ENCODE assay signal across 1 cellular context in the genomic region with DNA sequence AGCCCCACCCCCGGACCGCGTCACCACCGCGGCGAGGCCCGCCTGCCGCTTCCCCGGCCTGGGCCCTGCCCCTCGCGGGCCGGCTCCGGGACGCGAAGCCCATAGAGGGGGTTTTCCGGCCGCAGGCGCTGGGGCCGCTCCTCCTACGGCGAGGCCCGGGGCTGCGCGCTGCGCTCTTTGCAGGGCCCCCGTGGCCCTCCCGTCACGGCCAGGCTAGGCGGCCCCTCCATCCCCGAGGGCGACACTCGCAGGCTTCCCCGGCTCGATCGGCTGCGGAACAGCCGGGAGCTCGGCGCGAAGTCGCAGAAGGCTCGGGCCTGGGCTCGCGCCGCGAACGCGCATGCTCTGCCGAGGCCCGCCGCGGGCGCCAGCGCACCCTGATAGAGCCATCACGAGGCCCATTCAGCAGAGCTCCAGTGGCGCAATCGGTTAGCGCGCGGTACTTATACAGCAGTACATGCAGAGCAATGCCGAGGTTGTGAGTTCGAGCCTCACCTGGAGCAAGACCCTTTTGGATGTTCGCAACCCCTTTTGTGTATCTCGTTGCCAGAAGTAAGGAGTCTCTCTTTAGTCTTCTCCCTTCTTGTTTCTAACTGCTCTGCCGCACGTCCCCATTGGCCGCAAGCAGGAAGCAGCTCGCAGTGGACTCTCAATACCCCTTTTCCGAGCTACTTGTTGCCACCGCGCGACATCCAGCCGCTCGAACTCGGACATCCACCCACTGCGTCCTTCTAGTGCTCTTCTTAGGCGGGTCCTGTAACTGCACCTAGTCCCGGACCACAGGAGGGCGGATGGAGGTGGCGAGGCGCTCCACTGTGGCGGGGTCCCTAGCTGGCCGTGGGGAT.
A peak's percentile ranks its signal among the peaks of the same experiment; 100 is the strongest.
TF ChIP-seq lines count a peak whose summit lies in the region.

No MANE protein-coding gene starts in this region.

TF ChIP-seq in HepG2, 621 proteins besides CTCF, POLR2A, EP300 and RAD21 (continued from another document and continues in another):
- TF ChIP-seq, protein P1, sequence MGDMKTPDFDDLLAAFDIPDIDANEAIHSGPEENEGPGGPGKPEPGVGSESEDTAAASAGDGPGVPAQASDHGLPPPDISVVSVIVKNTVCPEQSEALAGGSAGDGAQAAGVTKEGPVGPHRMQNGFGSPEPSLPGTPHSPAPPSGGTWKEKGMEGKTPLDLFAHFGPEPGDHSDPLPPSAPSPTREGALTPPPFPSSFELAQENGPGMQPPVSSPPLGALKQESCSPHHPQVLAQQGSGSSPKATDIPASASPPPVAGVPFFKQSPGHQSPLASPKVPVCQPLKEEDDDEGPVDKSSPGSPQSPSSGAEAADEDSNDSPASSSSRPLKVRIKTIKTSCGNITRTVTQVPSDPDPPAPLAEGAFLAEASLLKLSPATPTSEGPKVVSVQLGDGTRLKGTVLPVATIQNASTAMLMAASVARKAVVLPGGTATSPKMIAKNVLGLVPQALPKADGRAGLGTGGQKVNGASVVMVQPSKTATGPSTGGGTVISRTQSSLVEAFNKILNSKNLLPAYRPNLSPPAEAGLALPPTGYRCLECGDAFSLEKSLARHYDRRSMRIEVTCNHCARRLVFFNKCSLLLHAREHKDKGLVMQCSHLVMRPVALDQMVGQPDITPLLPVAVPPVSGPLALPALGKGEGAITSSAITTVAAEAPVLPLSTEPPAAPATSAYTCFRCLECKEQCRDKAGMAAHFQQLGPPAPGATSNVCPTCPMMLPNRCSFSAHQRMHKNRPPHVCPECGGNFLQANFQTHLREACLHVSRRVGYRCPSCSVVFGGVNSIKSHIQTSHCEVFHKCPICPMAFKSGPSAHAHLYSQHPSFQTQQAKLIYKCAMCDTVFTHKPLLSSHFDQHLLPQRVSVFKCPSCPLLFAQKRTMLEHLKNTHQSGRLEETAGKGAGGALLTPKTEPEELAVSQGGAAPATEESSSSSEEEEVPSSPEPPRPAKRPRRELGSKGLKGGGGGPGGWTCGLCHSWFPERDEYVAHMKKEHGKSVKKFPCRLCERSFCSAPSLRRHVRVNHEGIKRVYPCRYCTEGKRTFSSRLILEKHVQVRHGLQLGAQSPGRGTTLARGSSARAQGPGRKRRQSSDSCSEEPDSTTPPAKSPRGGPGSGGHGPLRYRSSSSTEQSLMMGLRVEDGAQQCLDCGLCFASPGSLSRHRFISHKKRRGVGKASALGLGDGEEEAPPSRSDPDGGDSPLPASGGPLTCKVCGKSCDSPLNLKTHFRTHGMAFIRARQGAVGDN (CRISPR knock-in tag; IDR thresholded peaks at IDR 0.05): peak; percentile 95
- TF ChIP-seq, protein P2, sequence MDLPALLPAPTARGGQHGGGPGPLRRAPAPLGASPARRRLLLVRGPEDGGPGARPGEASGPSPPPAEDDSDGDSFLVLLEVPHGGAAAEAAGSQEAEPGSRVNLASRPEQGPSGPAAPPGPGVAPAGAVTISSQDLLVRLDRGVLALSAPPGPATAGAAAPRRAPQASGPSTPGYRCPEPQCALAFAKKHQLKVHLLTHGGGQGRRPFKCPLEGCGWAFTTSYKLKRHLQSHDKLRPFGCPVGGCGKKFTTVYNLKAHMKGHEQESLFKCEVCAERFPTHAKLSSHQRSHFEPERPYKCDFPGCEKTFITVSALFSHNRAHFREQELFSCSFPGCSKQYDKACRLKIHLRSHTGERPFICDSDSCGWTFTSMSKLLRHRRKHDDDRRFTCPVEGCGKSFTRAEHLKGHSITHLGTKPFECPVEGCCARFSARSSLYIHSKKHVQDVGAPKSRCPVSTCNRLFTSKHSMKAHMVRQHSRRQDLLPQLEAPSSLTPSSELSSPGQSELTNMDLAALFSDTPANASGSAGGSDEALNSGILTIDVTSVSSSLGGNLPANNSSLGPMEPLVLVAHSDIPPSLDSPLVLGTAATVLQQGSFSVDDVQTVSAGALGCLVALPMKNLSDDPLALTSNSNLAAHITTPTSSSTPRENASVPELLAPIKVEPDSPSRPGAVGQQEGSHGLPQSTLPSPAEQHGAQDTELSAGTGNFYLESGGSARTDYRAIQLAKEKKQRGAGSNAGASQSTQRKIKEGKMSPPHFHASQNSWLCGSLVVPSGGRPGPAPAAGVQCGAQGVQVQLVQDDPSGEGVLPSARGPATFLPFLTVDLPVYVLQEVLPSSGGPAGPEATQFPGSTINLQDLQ (CRISPR knock-in tag; IDR thresholded peaks at IDR 0.05): peak; percentile 95; the same call in 1 of the 2 replicates
- TF ChIP-seq, protein P3, sequence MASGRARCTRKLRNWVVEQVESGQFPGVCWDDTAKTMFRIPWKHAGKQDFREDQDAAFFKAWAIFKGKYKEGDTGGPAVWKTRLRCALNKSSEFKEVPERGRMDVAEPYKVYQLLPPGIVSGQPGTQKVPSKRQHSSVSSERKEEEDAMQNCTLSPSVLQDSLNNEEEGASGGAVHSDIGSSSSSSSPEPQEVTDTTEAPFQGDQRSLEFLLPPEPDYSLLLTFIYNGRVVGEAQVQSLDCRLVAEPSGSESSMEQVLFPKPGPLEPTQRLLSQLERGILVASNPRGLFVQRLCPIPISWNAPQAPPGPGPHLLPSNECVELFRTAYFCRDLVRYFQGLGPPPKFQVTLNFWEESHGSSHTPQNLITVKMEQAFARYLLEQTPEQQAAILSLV (CRISPR knock-in tag; IDR thresholded peaks at IDR 0.05; ENCODE audit: borderline replicate concordance): peak; percentile 98
- peak; percentile 95 for TF ChIP-seq ZNF253 (CRISPR knock-in tag; IDR thresholded peaks at IDR 0.05; ENCODE audit: borderline replicate concordance)
- TF ChIP-seq NFE2 (CRISPR knock-in tag; IDR thresholded peaks at IDR 0.05): no peak
- no peak for TF ChIP-seq ZNF572 (CRISPR knock-in tag; IDR thresholded peaks at IDR 0.05)
- TF ChIP-seq MAF1 (CRISPR knock-in tag; IDR thresholded peaks at IDR 0.05; ENCODE audit: borderline replicate concordance): peak; percentile 100
- peak; percentile 96; the same call in 1 of the 2 replicates for TF ChIP-seq ZFP90 (CRISPR knock-in tag; IDR thresholded peaks at IDR 0.05; ENCODE audit: borderline replicate concordance)
- no peak for TF ChIP-seq HNRNPH1 (optimal IDR thresholded peaks at IDR 0.05; ENCODE audit: low read depth, low read length)
- no peak for TF ChIP-seq ZNF484 (CRISPR knock-in tag; IDR thresholded peaks at IDR 0.05; ENCODE audit: borderline replicate concordance, low read depth)
- TF ChIP-seq SMAD9 (CRISPR knock-in tag; IDR thresholded peaks at IDR 0.05): peak; percentile 40; the same call in 1 of the 2 replicates
- TF ChIP-seq ZNF333 (CRISPR knock-in tag; IDR thresholded peaks at IDR 0.05; ENCODE audit: borderline replicate concordance): peak; percentile 96; the same call in 1 of the 2 replicates
- peak; percentile 49; the same call in 1 of the 2 replicates for TF ChIP-seq SIX4 (CRISPR knock-in tag; IDR thresholded peaks at IDR 0.05)
- no peak; the same call in 1 of the 2 replicates for TF ChIP-seq NFE2L1 (CRISPR knock-in tag; IDR thresholded peaks at IDR 0.05; ENCODE audit: borderline replicate concordance)
- no peak for TF ChIP-seq CENPX (CRISPR knock-in tag; IDR thresholded peaks at IDR 0.05)
- TF ChIP-seq EHMT2 (IDR thresholded peaks at IDR 0.05; ENCODE audit: borderline replicate concordance, low read depth, low read length): no peak; the same call in 1 of the 2 replicates
- TF ChIP-seq, protein P4, sequence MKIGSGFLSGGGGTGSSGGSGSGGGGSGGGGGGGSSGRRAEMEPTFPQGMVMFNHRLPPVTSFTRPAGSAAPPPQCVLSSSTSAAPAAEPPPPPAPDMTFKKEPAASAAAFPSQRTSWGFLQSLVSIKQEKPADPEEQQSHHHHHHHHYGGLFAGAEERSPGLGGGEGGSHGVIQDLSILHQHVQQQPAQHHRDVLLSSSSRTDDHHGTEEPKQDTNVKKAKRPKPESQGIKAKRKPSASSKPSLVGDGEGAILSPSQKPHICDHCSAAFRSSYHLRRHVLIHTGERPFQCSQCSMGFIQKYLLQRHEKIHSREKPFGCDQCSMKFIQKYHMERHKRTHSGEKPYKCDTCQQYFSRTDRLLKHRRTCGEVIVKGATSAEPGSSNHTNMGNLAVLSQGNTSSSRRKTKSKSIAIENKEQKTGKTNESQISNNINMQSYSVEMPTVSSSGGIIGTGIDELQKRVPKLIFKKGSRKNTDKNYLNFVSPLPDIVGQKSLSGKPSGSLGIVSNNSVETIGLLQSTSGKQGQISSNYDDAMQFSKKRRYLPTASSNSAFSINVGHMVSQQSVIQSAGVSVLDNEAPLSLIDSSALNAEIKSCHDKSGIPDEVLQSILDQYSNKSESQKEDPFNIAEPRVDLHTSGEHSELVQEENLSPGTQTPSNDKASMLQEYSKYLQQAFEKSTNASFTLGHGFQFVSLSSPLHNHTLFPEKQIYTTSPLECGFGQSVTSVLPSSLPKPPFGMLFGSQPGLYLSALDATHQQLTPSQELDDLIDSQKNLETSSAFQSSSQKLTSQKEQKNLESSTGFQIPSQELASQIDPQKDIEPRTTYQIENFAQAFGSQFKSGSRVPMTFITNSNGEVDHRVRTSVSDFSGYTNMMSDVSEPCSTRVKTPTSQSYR (CRISPR knock-in tag; IDR thresholded peaks at IDR 0.05; ENCODE audit: borderline replicate concordance): 0 out of 2 replicates have a peak, but pooled peaks have one; percentile 6
- TF ChIP-seq, protein P5, sequence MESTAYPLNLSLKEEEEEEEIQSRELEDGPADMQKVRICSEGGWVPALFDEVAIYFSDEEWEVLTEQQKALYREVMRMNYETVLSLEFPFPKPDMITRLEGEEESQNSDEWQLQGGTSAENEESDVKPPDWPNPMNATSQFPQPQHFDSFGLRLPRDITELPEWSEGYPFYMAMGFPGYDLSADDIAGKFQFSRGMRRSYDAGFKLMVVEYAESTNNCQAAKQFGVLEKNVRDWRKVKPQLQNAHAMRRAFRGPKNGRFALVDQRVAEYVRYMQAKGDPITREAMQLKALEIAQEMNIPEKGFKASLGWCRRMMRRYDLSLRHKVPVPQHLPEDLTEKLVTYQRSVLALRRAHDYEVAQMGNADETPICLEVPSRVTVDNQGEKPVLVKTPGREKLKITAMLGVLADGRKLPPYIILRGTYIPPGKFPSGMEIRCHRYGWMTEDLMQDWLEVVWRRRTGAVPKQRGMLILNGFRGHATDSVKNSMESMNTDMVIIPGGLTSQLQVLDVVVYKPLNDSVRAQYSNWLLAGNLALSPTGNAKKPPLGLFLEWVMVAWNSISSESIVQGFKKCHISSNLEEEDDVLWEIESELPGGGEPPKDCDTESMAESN (CRISPR knock-in tag; conservative IDR thresholded peaks at IDR 0.05): peak; percentile 93
- TF ChIP-seq, protein P6, sequence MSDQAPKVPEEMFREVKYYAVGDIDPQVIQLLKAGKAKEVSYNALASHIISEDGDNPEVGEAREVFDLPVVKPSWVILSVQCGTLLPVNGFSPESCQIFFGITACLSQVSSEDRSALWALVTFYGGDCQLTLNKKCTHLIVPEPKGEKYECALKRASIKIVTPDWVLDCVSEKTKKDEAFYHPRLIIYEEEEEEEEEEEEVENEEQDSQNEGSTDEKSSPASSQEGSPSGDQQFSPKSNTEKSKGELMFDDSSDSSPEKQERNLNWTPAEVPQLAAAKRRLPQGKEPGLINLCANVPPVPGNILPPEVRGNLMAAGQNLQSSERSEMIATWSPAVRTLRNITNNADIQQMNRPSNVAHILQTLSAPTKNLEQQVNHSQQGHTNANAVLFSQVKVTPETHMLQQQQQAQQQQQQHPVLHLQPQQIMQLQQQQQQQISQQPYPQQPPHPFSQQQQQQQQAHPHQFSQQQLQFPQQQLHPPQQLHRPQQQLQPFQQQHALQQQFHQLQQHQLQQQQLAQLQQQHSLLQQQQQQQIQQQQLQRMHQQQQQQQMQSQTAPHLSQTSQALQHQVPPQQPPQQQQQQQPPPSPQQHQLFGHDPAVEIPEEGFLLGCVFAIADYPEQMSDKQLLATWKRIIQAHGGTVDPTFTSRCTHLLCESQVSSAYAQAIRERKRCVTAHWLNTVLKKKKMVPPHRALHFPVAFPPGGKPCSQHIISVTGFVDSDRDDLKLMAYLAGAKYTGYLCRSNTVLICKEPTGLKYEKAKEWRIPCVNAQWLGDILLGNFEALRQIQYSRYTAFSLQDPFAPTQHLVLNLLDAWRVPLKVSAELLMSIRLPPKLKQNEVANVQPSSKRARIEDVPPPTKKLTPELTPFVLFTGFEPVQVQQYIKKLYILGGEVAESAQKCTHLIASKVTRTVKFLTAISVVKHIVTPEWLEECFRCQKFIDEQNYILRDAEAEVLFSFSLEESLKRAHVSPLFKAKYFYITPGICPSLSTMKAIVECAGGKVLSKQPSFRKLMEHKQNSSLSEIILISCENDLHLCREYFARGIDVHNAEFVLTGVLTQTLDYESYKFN (CRISPR knock-in tag; conservative IDR thresholded peaks at IDR 0.05): peak; percentile 72
- peak; percentile 53; the same call in 1 of the 2 replicates for TF ChIP-seq CREM (IDR thresholded peaks at IDR 0.05)
- TF ChIP-seq CREM (CRISPR knock-in tag; IDR thresholded peaks at IDR 0.05): no peak
- peak; percentile 74 for TF ChIP-seq FOXA3 (CRISPR knock-in tag; IDR thresholded peaks at IDR 0.05)
- peak; percentile 97 for TF ChIP-seq REL (CRISPR knock-in tag; conservative IDR thresholded peaks at IDR 0.05)
- TF ChIP-seq ZNF543 (CRISPR knock-in tag; IDR thresholded peaks at IDR 0.05): peak; percentile 91
- TF ChIP-seq KAT7 (CRISPR knock-in tag; IDR thresholded peaks at IDR 0.05; ENCODE audit: borderline replicate concordance): peak; percentile 75
- TF ChIP-seq PHB2 (IDR thresholded peaks at IDR 0.05; ENCODE audit: partially characterized antibody): no peak
- TF ChIP-seq REXO4 (CRISPR knock-in tag; IDR thresholded peaks at IDR 0.05; ENCODE audit: borderline replicate concordance): peak; percentile 95; the same call in 1 of the 2 replicates
- TF ChIP-seq ZNF569 (CRISPR knock-in tag; IDR thresholded peaks at IDR 0.05; ENCODE audit: borderline replicate concordance): no peak
- TF ChIP-seq ZNF619 (CRISPR knock-in tag; IDR thresholded peaks at IDR 0.05): peak; percentile 99
- peak; percentile 93 for TF ChIP-seq ZNF12 (CRISPR knock-in tag; IDR thresholded peaks at IDR 0.05)
- TF ChIP-seq, protein P7, sequence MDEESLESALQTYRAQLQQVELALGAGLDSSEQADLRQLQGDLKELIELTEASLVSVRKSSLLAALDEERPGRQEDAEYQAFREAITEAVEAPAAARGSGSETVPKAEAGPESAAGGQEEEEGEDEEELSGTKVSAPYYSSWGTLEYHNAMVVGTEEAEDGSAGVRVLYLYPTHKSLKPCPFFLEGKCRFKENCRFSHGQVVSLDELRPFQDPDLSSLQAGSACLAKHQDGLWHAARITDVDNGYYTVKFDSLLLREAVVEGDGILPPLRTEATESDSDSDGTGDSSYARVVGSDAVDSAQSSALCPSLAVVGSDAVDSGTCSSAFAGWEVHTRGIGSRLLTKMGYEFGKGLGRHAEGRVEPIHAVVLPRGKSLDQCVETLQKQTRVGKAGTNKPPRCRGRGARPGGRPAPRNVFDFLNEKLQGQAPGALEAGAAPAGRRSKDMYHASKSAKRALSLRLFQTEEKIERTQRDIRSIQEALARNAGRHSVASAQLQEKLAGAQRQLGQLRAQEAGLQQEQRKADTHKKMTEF (CRISPR knock-in tag; IDR thresholded peaks at IDR 0.05): peak; percentile 98
- TF ChIP-seq, protein P8, sequence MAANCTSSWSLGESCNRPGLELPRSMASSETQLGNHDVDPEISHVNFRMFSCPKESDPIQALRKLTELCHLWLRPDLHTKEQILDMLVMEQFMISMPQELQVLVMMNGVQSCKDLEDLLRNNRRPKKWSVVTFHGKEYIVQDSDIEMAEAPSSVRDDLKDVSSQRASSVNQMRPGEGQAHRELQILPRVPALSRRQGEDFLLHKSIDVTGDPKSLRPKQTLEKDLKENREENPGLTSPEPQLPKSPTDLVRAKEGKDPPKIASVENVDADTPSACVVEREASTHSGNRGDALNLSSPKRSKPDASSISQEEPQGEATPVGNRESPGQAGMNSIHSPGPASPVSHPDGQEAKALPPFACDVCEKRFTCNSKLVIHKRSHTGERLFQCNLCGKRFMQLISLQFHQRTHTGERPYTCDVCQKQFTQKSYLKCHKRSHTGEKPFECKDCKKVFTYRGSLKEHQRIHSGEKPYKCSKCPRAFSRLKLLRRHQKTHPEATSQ (CRISPR knock-in tag; IDR thresholded peaks at IDR 0.05; ENCODE audit: borderline replicate concordance): peak; percentile 94
- TF ChIP-seq ZC3H4 (CRISPR knock-in tag; IDR thresholded peaks at IDR 0.05; ENCODE audit: borderline replicate concordance): peak; percentile 87; the same call in 1 of the 2 replicates
